Comparison of ENCODE assay signal across 21 cellular contexts in the genomic region with DNA sequence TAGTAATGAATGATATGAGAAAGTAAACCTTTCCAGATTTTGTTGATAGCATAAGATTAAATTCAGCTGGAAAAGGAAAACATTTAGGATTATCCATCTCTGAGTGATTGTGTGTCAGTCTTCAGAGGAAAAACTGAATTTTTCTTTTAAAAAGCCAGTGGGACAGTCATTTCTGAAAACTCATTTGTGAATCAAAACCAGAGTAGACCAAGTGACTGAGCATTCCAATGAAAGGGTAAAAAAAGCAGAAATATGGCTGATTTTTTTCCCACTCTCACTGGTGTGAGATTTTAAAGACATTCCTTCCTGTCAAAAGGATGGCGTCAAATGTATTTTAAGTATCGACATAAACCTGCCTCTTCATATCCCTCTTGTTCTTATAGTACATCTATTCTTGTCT.
"Had no signal": no experiment of that assay in that cellular context is flagged by ENCODE, and none has a peak within 500 bp of the region (broad histone marks: within the 10 kb centered on the region; RNA-seq: fewer than 3 reads in every experiment).

No MANE protein-coding gene starts in this region.

- H3K4me3 Mint-ChIP-seq: immature natural killer cell; naive thymus-derived CD8-positive, alpha-beta T cell; nephron progenitor cell; stimulated activated naive B cell treated with anti-CD40 and anti-IgM and Interleukin-4, amounts not matched to agents 10 μg/mL and 1 μg/mL and 100 μg/mL, for 72 hours; stimulated activated naive CD8-positive, alpha-beta T cell treated with anti-CD3 and anti-CD28 coated beads, Interleukin-15, Interleukin-2, amounts not matched to agents 100 ng/mL and 50 ng/mL, for 24 hours had no signal

- H3K27me3 Mint-ChIP-seq: naive thymus-derived CD8-positive, alpha-beta T cell; stimulated activated naive B cell treated with anti-CD40 and anti-IgM and Interleukin-4, amounts not matched to agents 10 μg/mL and 1 μg/mL and 100 μg/mL, for 72 hours; stimulated activated naive CD8-positive, alpha-beta T cell treated with anti-CD3 and anti-CD28 coated beads, Interleukin-15, Interleukin-2, amounts not matched to agents 100 ng/mL and 50 ng/mL, for 24 hours had no signal

- ATAC-seq: left ventricle myocardium superior; lower lobe of right lung; naive thymus-derived CD8-positive, alpha-beta T cell; right cardiac atrium; stimulated activated naive B cell treated with anti-CD40 and anti-IgM and Interleukin-4, amounts not matched to agents 10 μg/mL and 1 μg/mL and 100 μg/mL, for 72 hours; upper lobe of right lung had no signal

- DNase-seq: cortex of kidney; hypothalamus; immature natural killer cell; islet precursor cell; kidney glomerular epithelial cell; left ventricle myocardium superior; lower lobe of right lung; naive thymus-derived CD8-positive, alpha-beta T cell; nephron progenitor cell; nucleus accumbens; right cardiac atrium; sigmoid colon; stimulated activated CD4-positive, alpha-beta T cell treated with anti-CD3 and anti-CD28 coated beads, Interleukin-2, amount 100 ng/mL, for 24 hours; stimulated activated CD4-positive, alpha-beta T cell treated with anti-CD3 and anti-CD28 coated beads, Interleukin-4, amount 100 ng/mL, for 24 hours; stimulated activated naive B cell treated with anti-CD40 and anti-IgM and Interleukin-4, amounts not matched to agents 10 μg/mL and 1 μg/mL and 100 μg/mL, for 72 hours; transverse colon; upper lobe of right lung; uterus had no signal

- H3K9me3 ChIP-seq: prostate gland, sigmoid colon, thoracic aorta, transverse colon, uterus had no signal

- H3K27ac Mint-ChIP-seq: nephron progenitor cell; stimulated activated naive B cell treated with anti-CD40 and anti-IgM and Interleukin-4, amounts not matched to agents 10 μg/mL and 1 μg/mL and 100 μg/mL, for 72 hours; stimulated activated naive CD8-positive, alpha-beta T cell treated with anti-CD3 and anti-CD28 coated beads, Interleukin-15, Interleukin-2, amounts not matched to agents 100 ng/mL and 50 ng/mL, for 24 hours had no signal
